ENCODE assay signal across 2 cellular contexts in the genomic region with DNA sequence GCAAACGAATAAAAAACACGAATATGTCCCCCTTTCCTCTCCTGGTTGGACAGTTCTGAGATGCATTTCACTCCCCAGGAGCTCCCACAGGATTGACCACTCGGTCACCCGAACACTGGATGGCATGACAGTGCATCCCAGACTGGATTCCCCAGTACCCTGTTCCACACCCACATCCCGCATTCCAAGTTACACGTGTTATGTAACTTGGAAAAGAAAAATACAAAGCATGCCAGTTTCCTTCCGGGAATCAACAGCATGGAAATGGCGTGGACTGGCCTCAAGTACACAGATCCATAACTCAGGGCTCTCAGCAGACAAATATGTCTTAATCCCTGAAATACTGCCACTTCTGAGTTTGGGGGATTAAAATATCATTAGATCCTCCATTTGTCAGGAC.
TF ChIP-seq lines count a peak whose summit lies in the region.

No MANE protein-coding gene starts in this region.

TF ChIP-seq in liver, 16 proteins besides CTCF, POLR2A, EP300 and RAD21:
- TF ChIP-seq, protein P1, sequence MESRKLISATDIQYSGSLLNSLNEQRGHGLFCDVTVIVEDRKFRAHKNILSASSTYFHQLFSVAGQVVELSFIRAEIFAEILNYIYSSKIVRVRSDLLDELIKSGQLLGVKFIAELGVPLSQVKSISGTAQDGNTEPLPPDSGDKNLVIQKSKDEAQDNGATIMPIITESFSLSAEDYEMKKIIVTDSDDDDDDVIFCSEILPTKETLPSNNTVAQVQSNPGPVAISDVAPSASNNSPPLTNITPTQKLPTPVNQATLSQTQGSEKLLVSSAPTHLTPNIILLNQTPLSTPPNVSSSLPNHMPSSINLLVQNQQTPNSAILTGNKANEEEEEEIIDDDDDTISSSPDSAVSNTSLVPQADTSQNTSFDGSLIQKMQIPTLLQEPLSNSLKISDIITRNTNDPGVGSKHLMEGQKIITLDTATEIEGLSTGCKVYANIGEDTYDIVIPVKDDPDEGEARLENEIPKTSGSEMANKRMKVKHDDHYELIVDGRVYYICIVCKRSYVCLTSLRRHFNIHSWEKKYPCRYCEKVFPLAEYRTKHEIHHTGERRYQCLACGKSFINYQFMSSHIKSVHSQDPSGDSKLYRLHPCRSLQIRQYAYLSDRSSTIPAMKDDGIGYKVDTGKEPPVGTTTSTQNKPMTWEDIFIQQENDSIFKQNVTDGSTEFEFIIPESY (IDR thresholded peaks at IDR 0.05), result no peak
- TF ChIP-seq SP1 (IDR thresholded peaks at IDR 0.05) (no peak), FOXA2 (IDR thresholded peaks at IDR 0.05) (no peak), HNF4G (IDR thresholded peaks at IDR 0.05) (no peak), TAF1 (conservative IDR thresholded peaks at IDR 0.05) (no peak), FOXA1 (IDR thresholded peaks at IDR 0.05) (no peak), EGR1 (IDR thresholded peaks at IDR 0.05; ENCODE audit: low read depth in 2 of 2) (peak; percentile 54 to 62), ATF3 (IDR thresholded peaks at IDR 0.05) (no peak), GABPA (IDR thresholded peaks at IDR 0.05 in 1 of 2, conservative IDR thresholded peaks at IDR 0.05 in 1 of 2) (no peak), HNF4A (conservative IDR thresholded peaks at IDR 0.05) (peak; percentile 29 to 52), RXRA (IDR thresholded peaks at IDR 0.05) (peak in 1 of 2 donors; percentile 46), JUND (IDR thresholded peaks at IDR 0.05) (peak in 1 of 2 donors; percentile 30), NR2F2 (IDR thresholded peaks at IDR 0.05) (no peak), YY1 (IDR thresholded peaks at IDR 0.05) (no peak)
- TF ChIP-seq, protein P2, sequence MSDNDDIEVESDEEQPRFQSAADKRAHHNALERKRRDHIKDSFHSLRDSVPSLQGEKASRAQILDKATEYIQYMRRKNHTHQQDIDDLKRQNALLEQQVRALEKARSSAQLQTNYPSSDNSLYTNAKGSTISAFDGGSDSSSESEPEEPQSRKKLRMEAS (IDR thresholded peaks at IDR 0.05), result peak; percentile 92

TF ChIP-seq in HepG2, 621 proteins besides CTCF, POLR2A, EP300 and RAD21:
- TF ChIP-seq SRSF1 (optimal IDR thresholded peaks at IDR 0.05; ENCODE audit: low read depth, low read length) (no peak), PHF8 (CRISPR knock-in tag; IDR thresholded peaks at IDR 0.05) (no peak), ETV5 (CRISPR knock-in tag; IDR thresholded peaks at IDR 0.05; ENCODE audit: borderline replicate concordance) (no peak)
